ENCODE assay signal across 22 cellular contexts in the genomic region with DNA sequence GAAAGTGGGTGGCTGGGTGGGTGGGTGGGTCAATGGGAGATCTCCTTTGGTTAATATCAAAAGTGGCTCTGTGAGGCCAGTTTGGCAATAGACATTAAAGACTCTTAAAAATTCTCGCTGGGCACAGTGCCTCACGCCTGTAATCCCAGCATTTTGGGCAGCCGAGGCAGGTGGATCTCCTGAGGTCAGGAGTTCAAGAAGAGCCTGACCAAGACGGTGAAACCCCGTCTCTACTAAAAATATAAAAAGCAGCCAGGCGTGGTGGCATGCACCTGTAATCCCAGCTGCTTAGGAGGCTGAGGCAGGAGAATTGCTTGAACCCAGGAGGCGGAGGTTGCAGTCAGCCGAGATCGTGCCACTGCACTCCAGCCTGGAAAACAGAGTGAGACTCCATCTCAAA. TPM values are rescaled to one million over a fixed set of nuclear protein-coding genes. Genes with fewer than 3 reads are reported as not detected.
"Had no signal": no experiment of that assay in that cellular context is flagged by ENCODE, and none has a peak within 500 bp of the region (broad histone marks: within the 10 kb centered on the region; RNA-seq: fewer than 3 reads in every experiment).

No MANE protein-coding gene starts in this region.

RNA-seq across cellular contexts. Expression of gene EFCAB9, which starts 38.9 kb away (rescaled TPM):
- total RNA-seq: activated naive CD4-positive, alpha-beta T cell treated with anti-CD3 and anti-CD28 coated beads, Interleukin-2, amount 50 U/mL, for 72 hours; activated T-cell treated with anti-CD3 and anti-CD28 coated beads, Interleukin-2, amount 50 U/mL, for 4 hours; activated T-helper 2 cell treated with anti-CD3 and anti-CD28 coated beads, Interferon-gamma antibody, Interleukin-2, Interleukin-4, amounts not matched to agents 10 μg/mL and 5 μg/mL and 100 μg/mL, durations not matched to agents 14 hours and 24 hours and 36 hours; adrenal gland; aorta; body of pancreas; endothelial cell of umbilical vein; fibroblast of lung; fibroblast of villous mesenchyme; gastroesophageal sphincter; hepatocyte; left cardiac atrium; liver; mammary epithelial cell; mesothelial cell of epicardium; osteoblast; skeletal muscle tissue; suprapubic skin; T-helper 1 cell treated with Interleukin-12 subunit alpha and Interleukin-12 subunit beta and Interleukin-4 antibody, amounts not matched to agents 30 ng/mL and 1 ng/mL, for 36 hours; upper lobe of right lung had no signal
- polyA plus RNA-seq: adrenal gland, aorta, endothelial cell of umbilical vein, esophagus, fibroblast of lung, hepatocyte, keratinocyte, liver, mammary epithelial cell had no signal
